ENCODE assay signal across 14 cellular contexts in genomic region chr22:45098056-45098455, GRCh38.
DNase-seq lines count a peak whose midpoint lies in the region; ATAC-seq and TF ChIP-seq lines count a peak whose summit lies in the region.
"Had no signal": no experiment of that assay in that cellular context is flagged by ENCODE, and none has a peak within 500 bp of the region (broad histone marks: within the 10 kb centered on the region; RNA-seq: fewer than 3 reads in every experiment).

No MANE protein-coding gene starts in this region.

- ATAC-seq in activated CD8-positive, alpha-beta T cell treated with anti-CD3 and anti-CD28 coated beads for 36 hours = peak; percentile 24
- ATAC-seq in activated CD8-positive, alpha-beta T cell treated with anti-CD3 and anti-CD28 coated beads, Interleukin-2, amount 10 ng/mL, durations not matched to agents 7 days and 5 days = no peak
- peak; percentile 50 for ATAC-seq in activated naive CD8-positive, alpha-beta T cell treated with anti-CD3 and anti-CD28 coated beads, Interleukin-2, amount 50 U/mL, for 24 hours
- ATAC-seq: HepG2 had no signal

- intact Hi-C loops in activated CD8-positive, alpha-beta T cell treated with anti-CD3 and anti-CD28 coated beads for 36 hours (cut with micrococcal nuclease) = no loop called here

- POLR2A ChIA-PET in activated CD8-positive, alpha-beta T cell treated with anti-CD3 and anti-CD28 coated beads for 36 hours (lab: Charles Lee) = no interaction called here
- POLR2A ChIA-PET in activated CD8-positive, alpha-beta T cell treated with anti-CD3 and anti-CD28 coated beads, Interleukin-2, amount 10 ng/mL, durations not matched to agents 7 days and 5 days (lab: Charles Lee) = no interaction called here

- H3K4me3 Mint-ChIP-seq in T-helper 2 cell treated with Interferon-gamma antibody and Interleukin-4, amounts not matched to agents 5 μg/mL and 100 μg/mL, for 36 hours = no peak overlapping the region
- H3K4me3 Mint-ChIP-seq in activated CD8-positive, alpha-beta T cell treated with anti-CD3 and anti-CD28 coated beads for 36 hours = no peak overlapping the region
- no peak overlapping the region for H3K4me3 Mint-ChIP-seq in activated CD8-positive, alpha-beta T cell treated with anti-CD3 and anti-CD28 coated beads, Interleukin-2, amount 10 ng/mL, durations not matched to agents 7 days and 5 days
- no peak overlapping the region for H3K4me3 Mint-ChIP-seq in activated naive CD8-positive, alpha-beta T cell treated with anti-CD3 and anti-CD28 coated beads, Interleukin-2, amount 50 U/mL, for 24 hours
- no peak overlapping the region for H3K4me3 Mint-ChIP-seq in activated naive CD8-positive, alpha-beta T cell treated with anti-CD3 and anti-CD28 coated beads for 36 hours
- H3K4me3 Mint-ChIP-seq: CD4-positive, alpha-beta memory T cell had no signal

- H3K9me3 Mint-ChIP-seq in T-helper 2 cell treated with Interferon-gamma antibody and Interleukin-4, amounts not matched to agents 5 μg/mL and 100 μg/mL, for 36 hours = no peaks in the 10 kb centered on the region
- no peaks in the 10 kb centered on the region for H3K9me3 Mint-ChIP-seq in activated CD8-positive, alpha-beta T cell treated with anti-CD3 and anti-CD28 coated beads for 36 hours
- no peaks in the 10 kb centered on the region for H3K9me3 Mint-ChIP-seq in activated CD8-positive, alpha-beta T cell treated with anti-CD3 and anti-CD28 coated beads, Interleukin-2, amount 10 ng/mL, durations not matched to agents 7 days and 5 days (ENCODE audit: insufficient read depth)
- no peaks in the 10 kb centered on the region for H3K9me3 Mint-ChIP-seq in activated naive CD8-positive, alpha-beta T cell treated with anti-CD3 and anti-CD28 coated beads, Interleukin-2, amount 50 U/mL, for 24 hours
- no peaks in the 10 kb centered on the region for H3K9me3 Mint-ChIP-seq in activated naive CD8-positive, alpha-beta T cell treated with anti-CD3 and anti-CD28 coated beads for 36 hours

- peak; percentile 9 for DNase-seq in T-helper 2 cell treated with Interferon-gamma antibody and Interleukin-4, amounts not matched to agents 5 μg/mL and 100 μg/mL, for 36 hours (ENCODE audit: low spot score)
- DNase-seq in T-helper 2 cell = no peak
- DNase-seq in activated CD8-positive, alpha-beta T cell treated with anti-CD3 and anti-CD28 coated beads for 36 hours = peak; percentile 11
- no peak for DNase-seq in activated CD8-positive, alpha-beta T cell treated with anti-CD3 and anti-CD28 coated beads, Interleukin-2, amount 10 ng/mL, durations not matched to agents 7 days and 5 days
- no peak for DNase-seq in activated naive CD8-positive, alpha-beta T cell treated with anti-CD3 and anti-CD28 coated beads, Interleukin-2, amount 50 U/mL, for 24 hours
- DNase-seq in activated naive CD8-positive, alpha-beta T cell treated with anti-CD3 and anti-CD28 coated beads for 36 hours = no peak
- no peak for DNase-seq in NCI-H187 (lab: John Stamatoyannopoulos, UW)
- DNase-seq: CD4-positive, alpha-beta memory T cell; DMS153; DMS79; GDM1; GM23248 had no signal

- no peaks in the 10 kb centered on the region for H3K4me1 Mint-ChIP-seq in T-helper 2 cell treated with Interferon-gamma antibody and Interleukin-4, amounts not matched to agents 5 μg/mL and 100 μg/mL, for 36 hours (ENCODE audit: low read depth)
- H3K4me1 Mint-ChIP-seq in activated CD8-positive, alpha-beta T cell treated with anti-CD3 and anti-CD28 coated beads for 36 hours (ENCODE audit: low read depth) = peaks cover 2% of the 10 kb centered on the region
- no peaks in the 10 kb centered on the region for H3K4me1 Mint-ChIP-seq in activated CD8-positive, alpha-beta T cell treated with anti-CD3 and anti-CD28 coated beads, Interleukin-2, amount 10 ng/mL, durations not matched to agents 7 days and 5 days (ENCODE audit: low read depth)
- no peaks in the 10 kb centered on the region for H3K4me1 Mint-ChIP-seq in activated naive CD8-positive, alpha-beta T cell treated with anti-CD3 and anti-CD28 coated beads, Interleukin-2, amount 50 U/mL, for 24 hours
- H3K4me1 Mint-ChIP-seq in activated naive CD8-positive, alpha-beta T cell treated with anti-CD3 and anti-CD28 coated beads for 36 hours = no peaks in the 10 kb centered on the region

- peaks cover 8% of the 10 kb centered on the region for H3K27me3 Mint-ChIP-seq in T-helper 2 cell treated with Interferon-gamma antibody and Interleukin-4, amounts not matched to agents 5 μg/mL and 100 μg/mL, for 36 hours (ENCODE audit: low read depth)
- H3K27me3 Mint-ChIP-seq in activated CD8-positive, alpha-beta T cell treated with anti-CD3 and anti-CD28 coated beads for 36 hours = peaks cover 17% of the 10 kb centered on the region
- H3K27me3 Mint-ChIP-seq in activated CD8-positive, alpha-beta T cell treated with anti-CD3 and anti-CD28 coated beads, Interleukin-2, amount 10 ng/mL, durations not matched to agents 7 days and 5 days (ENCODE audit: low read depth) = peaks cover 15% of the 10 kb centered on the region
- peaks cover 33% of the 10 kb centered on the region for H3K27me3 Mint-ChIP-seq in activated naive CD8-positive, alpha-beta T cell treated with anti-CD3 and anti-CD28 coated beads, Interleukin-2, amount 50 U/mL, for 24 hours
- peaks cover 44% of the 10 kb centered on the region for H3K27me3 Mint-ChIP-seq in activated naive CD8-positive, alpha-beta T cell treated with anti-CD3 and anti-CD28 coated beads for 36 hours

- CTCF ChIA-PET in activated CD8-positive, alpha-beta T cell treated with anti-CD3 and anti-CD28 coated beads for 36 hours (lab: Charles Lee) = no interaction called here
- CTCF ChIA-PET in activated CD8-positive, alpha-beta T cell treated with anti-CD3 and anti-CD28 coated beads, Interleukin-2, amount 10 ng/mL, durations not matched to agents 7 days and 5 days (lab: Charles Lee) = no interaction called here

- no peak for TF ChIP-seq CTCF in activated CD8-positive, alpha-beta T cell treated with anti-CD3 and anti-CD28 coated beads for 36 hours (IDR thresholded peaks at IDR 0.05)

- no peaks in the 10 kb centered on the region for H3K36me3 Mint-ChIP-seq in T-helper 2 cell treated with Interferon-gamma antibody and Interleukin-4, amounts not matched to agents 5 μg/mL and 100 μg/mL, for 36 hours (ENCODE audit: low read depth)
- no peaks in the 10 kb centered on the region for H3K36me3 Mint-ChIP-seq in activated CD8-positive, alpha-beta T cell treated with anti-CD3 and anti-CD28 coated beads for 36 hours (ENCODE audit: low read depth)
- no peaks in the 10 kb centered on the region for H3K36me3 Mint-ChIP-seq in activated CD8-positive, alpha-beta T cell treated with anti-CD3 and anti-CD28 coated beads, Interleukin-2, amount 10 ng/mL, durations not matched to agents 7 days and 5 days (ENCODE audit: low read depth)
- H3K36me3 Mint-ChIP-seq in activated naive CD8-positive, alpha-beta T cell treated with anti-CD3 and anti-CD28 coated beads, Interleukin-2, amount 50 U/mL, for 24 hours (ENCODE audit: low read depth) = no peaks in the 10 kb centered on the region
- no peaks in the 10 kb centered on the region for H3K36me3 Mint-ChIP-seq in activated naive CD8-positive, alpha-beta T cell treated with anti-CD3 and anti-CD28 coated beads for 36 hours
- H3K36me3 Mint-ChIP-seq: CD14-positive monocyte; CD4-positive, alpha-beta memory T cell had no signal

- H3K27ac Mint-ChIP-seq in T-helper 2 cell treated with Interferon-gamma antibody and Interleukin-4, amounts not matched to agents 5 μg/mL and 100 μg/mL, for 36 hours = no peak overlapping the region
- no peak overlapping the region for H3K27ac Mint-ChIP-seq in activated CD8-positive, alpha-beta T cell treated with anti-CD3 and anti-CD28 coated beads for 36 hours
- H3K27ac Mint-ChIP-seq in activated CD8-positive, alpha-beta T cell treated with anti-CD3 and anti-CD28 coated beads, Interleukin-2, amount 10 ng/mL, durations not matched to agents 7 days and 5 days = no peak overlapping the region
- no peak overlapping the region for H3K27ac Mint-ChIP-seq in activated naive CD8-positive, alpha-beta T cell treated with anti-CD3 and anti-CD28 coated beads, Interleukin-2, amount 50 U/mL, for 24 hours
- H3K27ac Mint-ChIP-seq in activated naive CD8-positive, alpha-beta T cell treated with anti-CD3 and anti-CD28 coated beads for 36 hours = no peak overlapping the region

Comparison
In these comparisons a context has a peak if more than half of its experiments do, and no peak if none do; other contexts are left out.
1. DNase-seq: peak in T-helper 2 cell treated with Interferon-gamma antibody and Interleukin-4, amounts not matched to agents 5 μg/mL and 100 μg/mL, for 36 hours (single experiment) and activated CD8-positive, alpha-beta T cell treated with anti-CD3 and anti-CD28 coated beads for 36 hours (single experiment); none in T-helper 2 cell (0 of 5), activated CD8-positive, alpha-beta T cell treated with anti-CD3 and anti-CD28 coated beads, Interleukin-2, amount 10 ng/mL, durations not matched to agents 7 days and 5 days (single experiment), activated naive CD8-positive, alpha-beta T cell treated with anti-CD3 and anti-CD28 coated beads, Interleukin-2, amount 50 U/mL, for 24 hours (single experiment), activated naive CD8-positive, alpha-beta T cell treated with anti-CD3 and anti-CD28 coated beads for 36 hours (single experiment) and NCI-H187 (0 of 2).